19 cellular contexts compared by ENCODE assay signal in genomic region chr14:97328743-97329142, GRCh38.
DNase-seq lines count a peak whose midpoint lies in the region; ATAC-seq, FAIRE-seq and TF ChIP-seq lines count a peak whose summit lies in the region.
"Had no signal": no experiment of that assay in that cellular context is flagged by ENCODE, and none has a peak within 500 bp of the region (broad histone marks: within the 10 kb centered on the region; RNA-seq: fewer than 3 reads in every experiment).

No MANE protein-coding gene starts in this region.

- FAIRE-seq in H1 (lab: Jason Lieb, UNC), result no peak
- FAIRE-seq: GM18507, GM19239, HepG2, HTR-8/SVneo had no signal

- no peaks in the 10 kb centered on the region for H3K23me2 ChIP-seq in H1 (ENCODE audit: low read depth, low read length)

- peaks cover 27% of the 10 kb centered on the region for H3K4me1 Mint-ChIP-seq in activated naive CD4-positive, alpha-beta T cell treated with anti-CD3 and anti-CD28 coated beads, Interleukin-2, amount 50 U/mL, for 24 hours
- H3K4me1 Mint-ChIP-seq in activated naive CD4-positive, alpha-beta T cell treated with anti-CD3 and anti-CD28 coated beads, Interleukin-2, amount 10 ng/mL, durations not matched to agents 7 days and 5 days, result peaks cover 27% of the 10 kb centered on the region

- no peaks in the 10 kb centered on the region for H3K79me1 ChIP-seq in H1 (ENCODE audit: low read depth, low read length)

- no peak overlapping the region for H3K4me2 ChIP-seq in H1 (ENCODE audit: insufficient read depth in 1 of 2, low read depth in 2 of 2, low read length in 2 of 2)
- H3K4me2 ChIP-seq: BLaER1 had no signal

- H3K4me1 ChIP-seq in RWPE2 (ENCODE audit: insufficient read depth, poor library complexity, severe bottlenecking) (no peaks in the 10 kb centered on the region), H1 (replicated peaks in 1 of 4; ENCODE audit: control insufficient read depth in 3 of 4, insufficient read depth in 4 of 4, low read length in 3 of 4) (no peaks in the 10 kb centered on the region)
- H3K4me1 ChIP-seq: Caco-2 had no signal

- TF ChIP-seq CTCF in RWPE2 (IDR thresholded peaks at IDR 0.05; ENCODE audit: poor library complexity, severe bottlenecking), result no peak
- no peak for TF ChIP-seq CTCF in H1 (IDR thresholded peaks at IDR 0.05; ENCODE audit: control extremely low read depth in 1 of 3, insufficient read depth in 1 of 3, low read depth in 1 of 3, low read length in 3 of 3)

- H3K4ac ChIP-seq in H1 (replicated peaks; ENCODE audit: insufficient read length, low read depth, low read length), result no peak overlapping the region

- WGBS in H1 (ENCODE audit: extremely low coverage in 1 of 2, insufficient coverage in 1 of 2, insufficient read length in 1 of 2, insufficient replicate concordance in 2 of 2, low coverage in 1 of 2, low lambda C conversion rate in 2 of 2, missing lambda C conversion rate in 1 of 2), 2 experiments, result 98% methylated on average over 3 of the region's 3 CpGs; no CpG with 5 or more reads in 1 of the 2 experiments

- POLR2A ChIA-PET in H1 (lab: Charles Lee; ENCODE audit: partially characterized antibody), result no interaction called here

- H2BK5ac ChIP-seq in H1 (ENCODE audit: low read depth, low read length), result no peak overlapping the region

- H3K27me3 Mint-ChIP-seq in activated naive CD4-positive, alpha-beta T cell treated with anti-CD3 and anti-CD28 coated beads, Interleukin-2, amount 50 U/mL, for 24 hours, result no peaks in the 10 kb centered on the region
- H3K27me3 Mint-ChIP-seq in activated naive CD4-positive, alpha-beta T cell treated with anti-CD3 and anti-CD28 coated beads, Interleukin-2, amount 10 ng/mL, durations not matched to agents 7 days and 5 days, result no peaks in the 10 kb centered on the region
- H3K27me3 Mint-ChIP-seq: CD8-positive, alpha-beta memory T cell had no signal

- H3K56ac ChIP-seq in H1 (replicated peaks; ENCODE audit: insufficient read length, low read depth, low read length), result no peak overlapping the region

- H3K36me3 ChIP-seq in RWPE2 (ENCODE audit: low read depth) (no peaks in the 10 kb centered on the region), H1 (ENCODE audit: control insufficient read depth in 2 of 4, insufficient read depth in 4 of 4, low read length in 3 of 4) (no peaks in the 10 kb centered on the region)
- H3K36me3 ChIP-seq: BLaER1 had no signal

- no peaks in the 10 kb centered on the region for H3K27me3 ChIP-seq in RWPE2 (ENCODE audit: insufficient read depth, poor library complexity, severe bottlenecking)
- no peaks in the 10 kb centered on the region for H3K27me3 ChIP-seq in H1 (replicated peaks in 1 of 4; ENCODE audit: control insufficient read depth in 3 of 4, extremely low read depth in 1 of 4, insufficient read depth in 3 of 4, low read length in 3 of 4)
- H3K27me3 ChIP-seq: BLaER1 had no signal

- no peak overlapping the region for H3K4me3 Mint-ChIP-seq in activated naive CD4-positive, alpha-beta T cell treated with anti-CD3 and anti-CD28 coated beads, Interleukin-2, amount 50 U/mL, for 24 hours
- H3K4me3 Mint-ChIP-seq in activated naive CD4-positive, alpha-beta T cell treated with anti-CD3 and anti-CD28 coated beads, Interleukin-2, amount 10 ng/mL, durations not matched to agents 7 days and 5 days, result no peak overlapping the region
- H3K4me3 Mint-ChIP-seq: CD8-positive, alpha-beta memory T cell had no signal

- no peak overlapping the region for H3K18ac ChIP-seq in H1 (ENCODE audit: extremely low read depth, low read length)

- no peaks in the 10 kb centered on the region for H3K36me3 Mint-ChIP-seq in activated naive CD4-positive, alpha-beta T cell treated with anti-CD3 and anti-CD28 coated beads, Interleukin-2, amount 50 U/mL, for 24 hours
- peaks cover 13% of the 10 kb centered on the region for H3K36me3 Mint-ChIP-seq in activated naive CD4-positive, alpha-beta T cell treated with anti-CD3 and anti-CD28 coated beads, Interleukin-2, amount 10 ng/mL, durations not matched to agents 7 days and 5 days

- no peaks in the 10 kb centered on the region for H3K79me2 ChIP-seq in H1 (ENCODE audit: control insufficient read depth in 1 of 2, insufficient read depth in 2 of 2, low read length in 2 of 2)

- no peaks in the 10 kb centered on the region for H3K9me3 ChIP-seq in RWPE2 (ENCODE audit: severe bottlenecking)
- no peaks in the 10 kb centered on the region for H3K9me3 ChIP-seq in H1 (ENCODE audit: insufficient read depth in 2 of 2, low read depth in 1 of 2, low read length in 1 of 2)
- H3K9me3 ChIP-seq: Caco-2 had no signal

- no peak overlapping the region for H2BK12ac ChIP-seq in H1 (ENCODE audit: low read depth, low read length)

- peak overlapping the region; percentile 17 for H3K27ac Mint-ChIP-seq in activated naive CD4-positive, alpha-beta T cell treated with anti-CD3 and anti-CD28 coated beads, Interleukin-2, amount 50 U/mL, for 24 hours
- H3K27ac Mint-ChIP-seq in activated naive CD4-positive, alpha-beta T cell treated with anti-CD3 and anti-CD28 coated beads, Interleukin-2, amount 10 ng/mL, durations not matched to agents 7 days and 5 days, result no peak overlapping the region

- no peak for TF ChIP-seq RAD21 in H1 (IDR thresholded peaks at IDR 0.05 in 1 of 2, conservative IDR thresholded peaks at IDR 0.05 in 1 of 2; ENCODE audit: low read depth in 2 of 2, low read length in 2 of 2)

- no peak overlapping the region for H3K4me3 ChIP-seq in RWPE2 (ENCODE audit: severe bottlenecking)
- H3K4me3 ChIP-seq in H1 (ENCODE audit: extremely low read depth in 1 of 4, insufficient read depth in 2 of 4, low read depth in 3 of 4, low read length in 4 of 4), result no peak overlapping the region
- H3K4me3 ChIP-seq: BLaER1 had no signal

- no peak overlapping the region for H3K27ac ChIP-seq in RWPE2 (ENCODE audit: poor library complexity, severe bottlenecking)
- no peak overlapping the region for H3K27ac ChIP-seq in H1 (ENCODE audit: low read depth, low read length)
- H3K27ac ChIP-seq: 22Rv1, BLaER1 had no signal

- CTCF ChIA-PET in activated naive CD4-positive, alpha-beta T cell treated with anti-CD3 and anti-CD28 coated beads, Interleukin-2, amount 10 ng/mL, durations not matched to agents 7 days and 5 days (lab: Charles Lee), result no interaction called here
- CTCF ChIA-PET in H1 (lab: Charles Lee; ENCODE audit: partially characterized antibody), result no interaction called here

- H4K8ac ChIP-seq in H1 (ENCODE audit: extremely low read depth, insufficient read depth, low read length), result no peak overlapping the region

- no peak for TF ChIP-seq POLR2A in H1 (IDR thresholded peaks at IDR 0.05; ENCODE audit: control extremely low read depth in 1 of 2, low read depth in 2 of 2, low read length in 2 of 2)

- no peak for DNase-seq in activated naive CD4-positive, alpha-beta T cell treated with anti-CD3 and anti-CD28 coated beads, Interleukin-2, amount 10 ng/mL, durations not matched to agents 7 days and 5 days
- DNase-seq in RWPE2 (ENCODE audit: low spot score) (no peak), H1 (ENCODE audit: low read depth in 1 of 2, low spot score in 2 of 2) (no peak), putamen (ENCODE audit: low spot score) (no peak)
- DNase-seq: AML-193; Caco-2; CD8-positive, alpha-beta memory T cell; DND-41; GF-D8; H7 had no signal

- no peak overlapping the region for H4K91ac ChIP-seq in H1 (replicated peaks; ENCODE audit: insufficient read length, low read length)

- H2AK5ac ChIP-seq in H1 (ENCODE audit: low read depth, low read length), result no peak overlapping the region

- TF ChIP-seq EP300 in H1 (IDR thresholded peaks at IDR 0.05; ENCODE audit: borderline replicate concordance in 1 of 2, low read depth in 2 of 2, low read length in 2 of 2), result no peak

- no peak overlapping the region for H2BK15ac ChIP-seq in H1 (ENCODE audit: low read length)

- no peak overlapping the region for H4K5ac ChIP-seq in H1 (ENCODE audit: insufficient read length, low read depth, low read length)

- no peak overlapping the region for H2BK120ac ChIP-seq in H1 (replicated peaks; ENCODE audit: low read depth, low read length)

- no peak overlapping the region for H3K9ac ChIP-seq in H1 (replicated peaks in 1 of 4; ENCODE audit: extremely low read depth in 1 of 4, low read depth in 3 of 4, low read length in 3 of 4)
- H3K9ac ChIP-seq: BLaER1 had no signal

- no peak overlapping the region for H3K14ac ChIP-seq in H1 (ENCODE audit: insufficient read length)

- no peaks in the 10 kb centered on the region for H4K20me1 ChIP-seq in H1 (replicated peaks in 1 of 2; ENCODE audit: control insufficient read depth in 1 of 2, insufficient read depth in 2 of 2, low read length in 2 of 2)
- H4K20me1 ChIP-seq: BLaER1 had no signal

- H3K9me3 Mint-ChIP-seq in activated naive CD4-positive, alpha-beta T cell treated with anti-CD3 and anti-CD28 coated beads, Interleukin-2, amount 50 U/mL, for 24 hours, result no peaks in the 10 kb centered on the region
- peaks cover 14% of the 10 kb centered on the region for H3K9me3 Mint-ChIP-seq in activated naive CD4-positive, alpha-beta T cell treated with anti-CD3 and anti-CD28 coated beads, Interleukin-2, amount 10 ng/mL, durations not matched to agents 7 days and 5 days
- H3K9me3 Mint-ChIP-seq: CD8-positive, alpha-beta memory T cell had no signal

- no peak overlapping the region for H3K23ac ChIP-seq in H1 (ENCODE audit: insufficient read length)

- H2AFZ ChIP-seq in H1 (ENCODE audit: low read length), result no peak overlapping the region

- no peak overlapping the region for H2BK20ac ChIP-seq in H1 (ENCODE audit: low read length)

- ATAC-seq in RWPE2 (ENCODE audit: low read depth), result peak; percentile 21; the same call in 1 of the 3 replicates
- ATAC-seq in HG03521 (IDR thresholded peaks at IDR 0.05; ENCODE audit: unreplicated experiment), result no peak
- no peak for ATAC-seq in GM18873 (IDR thresholded peaks at IDR 0.05; ENCODE audit: low FRiP score, unreplicated experiment)
- ATAC-seq: HepG2 had no signal

TF ChIP-seq in H1, 55 proteins besides CTCF, POLR2A, EP300 and RAD21:
- TF ChIP-seq, protein P1, sequence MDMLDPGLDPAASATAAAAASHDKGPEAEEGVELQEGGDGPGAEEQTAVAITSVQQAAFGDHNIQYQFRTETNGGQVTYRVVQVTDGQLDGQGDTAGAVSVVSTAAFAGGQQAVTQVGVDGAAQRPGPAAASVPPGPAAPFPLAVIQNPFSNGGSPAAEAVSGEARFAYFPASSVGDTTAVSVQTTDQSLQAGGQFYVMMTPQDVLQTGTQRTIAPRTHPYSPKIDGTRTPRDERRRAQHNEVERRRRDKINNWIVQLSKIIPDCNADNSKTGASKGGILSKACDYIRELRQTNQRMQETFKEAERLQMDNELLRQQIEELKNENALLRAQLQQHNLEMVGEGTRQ (IDR thresholded peaks at IDR 0.05; ENCODE audit: low read length), result peak; percentile 51
- no peak for TF ChIP-seq SRF (IDR thresholded peaks at IDR 0.05; ENCODE audit: low read depth, low read length)
- TF ChIP-seq SIN3A (conservative IDR thresholded peaks at IDR 0.05 in 1 of 2, IDR thresholded peaks at IDR 0.05 in 1 of 2; ENCODE audit: low read depth in 1 of 2, low read length in 2 of 2), result no peak
